In the genomic region with DNA sequence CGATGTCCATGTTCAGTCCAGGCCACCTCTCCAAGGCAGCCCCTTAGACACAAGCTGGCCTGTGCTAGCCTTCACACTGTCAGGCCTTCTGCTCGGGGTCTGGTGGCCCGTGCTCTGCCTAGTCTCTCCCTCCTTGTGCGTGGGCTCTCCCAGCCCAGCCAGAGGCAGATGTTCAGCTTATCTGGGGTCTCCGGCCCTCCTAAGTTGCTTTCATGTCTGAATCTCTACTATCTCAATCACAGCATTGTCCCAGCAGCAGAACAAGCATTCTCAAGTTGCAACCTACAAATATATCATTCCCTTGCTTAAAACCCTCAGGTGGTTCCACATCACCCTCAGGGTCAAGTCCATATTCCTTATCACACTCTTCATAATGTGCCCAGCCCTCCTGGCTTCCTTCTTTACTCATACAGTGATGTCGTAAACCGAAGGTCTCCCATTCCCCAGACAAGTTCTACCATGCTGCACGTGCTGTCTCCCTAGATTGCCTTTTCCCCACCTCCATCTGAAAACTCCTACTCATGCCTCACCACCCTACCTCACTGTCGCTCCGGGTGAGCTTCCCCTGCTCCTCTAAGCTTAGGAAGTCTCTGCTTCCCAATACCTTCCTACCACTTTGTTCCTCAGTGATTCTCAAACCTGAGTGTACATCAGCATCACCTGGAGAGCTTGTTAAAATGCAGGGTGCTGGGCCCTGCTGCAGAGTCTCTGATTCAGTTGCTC, we compare ENCODE assay signal across 29 cellular contexts. TPM values are rescaled to one million over a fixed set of nuclear protein-coding genes. Genes with fewer than 3 reads are reported as not detected.
DNase-seq lines count a peak whose midpoint lies in the region; ATAC-seq lines count a peak whose summit lies in the region.
"Had no signal": no experiment of that assay in that cellular context is flagged by ENCODE, and none has a peak within 500 bp of the region (broad histone marks: within the 10 kb centered on the region; RNA-seq: fewer than 3 reads in every experiment).

No MANE protein-coding gene starts in this region.

- H3K4me2 ChIP-seq in BLaER1: peak overlapping the region; percentile 81; the same call in 1 of the 2 replicates

- peaks cover 30% of the 10 kb centered on the region for H3K4me1 Mint-ChIP-seq in T-helper 1 cell treated with Interleukin-12 subunit alpha and Interleukin-12 subunit beta and Interleukin-4 antibody, amounts not matched to agents 30 μg/mL and 1 μg/mL, for 36 hours (ENCODE audit: low read depth)
- peaks cover 13% of the 10 kb centered on the region for H3K4me1 Mint-ChIP-seq in activated T-helper 17 cell treated with anti-CD3 and anti-CD28 coated beads, Interleukin-2, amount 50 U/mL, for 72 hours
- H3K4me1 Mint-ChIP-seq in naive thymus-derived CD8-positive, alpha-beta T cell: peaks cover 51 to 85% (median 83%) of the 10 kb centered on the region in 4 donors
- H3K4me1 Mint-ChIP-seq: neural crest cell had no signal

- H3K9me3 ChIP-seq in BLaER1: no peaks in the 10 kb centered on the region
- H3K9me3 ChIP-seq: right lobe of liver had no signal

- POLR2A ChIA-PET in naive thymus-derived CD8-positive, alpha-beta T cell (lab: Charles Lee): interaction anchor here (1.0 to 12.6 kb wide), 9 partner anchors 12 to 63 kb away, joined by 3 to 100 read pairs (median 4); partner anchors contain the start of gene KRT1

- peak overlapping the region; percentile 31 for H3K27ac Mint-ChIP-seq in T-helper 1 cell treated with Interleukin-12 subunit alpha and Interleukin-12 subunit beta and Interleukin-4 antibody, amounts not matched to agents 30 μg/mL and 1 μg/mL, for 36 hours
- peak overlapping the region; percentile 5 for H3K27ac Mint-ChIP-seq in activated T-helper 17 cell treated with anti-CD3 and anti-CD28 coated beads, Interleukin-2, amount 50 U/mL, for 72 hours
- H3K27ac Mint-ChIP-seq in naive thymus-derived CD8-positive, alpha-beta T cell: peak overlapping the region; percentile 91 to 100 (median 96)
- H3K27ac Mint-ChIP-seq: activated CD4-positive, alpha-beta T cell treated with anti-CD3 and anti-CD28 coated beads, Interleukin-2, amount 10 ng/mL, durations not matched to agents 24 days and 14 days had no signal

- no peak for DNase-seq in T-helper 1 cell
- no peak for DNase-seq in naive thymus-derived CD8-positive, alpha-beta T cell
- DNase-seq in posterior vena cava (ENCODE audit: low spot score): no peak
- DNase-seq in NCI-H748 (lab: John Stamatoyannopoulos, UW; ENCODE audit: unreplicated experiment): no peak
- no peak for DNase-seq in Right ventricle myocardium inferior (ENCODE audit: missing footprints)
- DNase-seq: 8988T; activated CD4-positive, alpha-beta T cell treated with anti-CD3 and anti-CD28 coated beads, Interleukin-2, amount 10 ng/mL, durations not matched to agents 24 days and 14 days; CD8-positive, alpha-beta memory T cell; central memory CD4-positive, alpha-beta T cell; cortex of kidney; effector memory CD8-positive, alpha-beta T cell; NCI-H1436; NCI-H2107; NCI-H774; right lobe of liver; SHP77; stimulated activated CD4-positive, alpha-beta T cell treated with anti-CD3 and anti-CD28 coated beads, Interleukin-4, amount 100 ng/mL, for 1 hour; substantia nigra; T1000 had no signal

- H3K9me3 Mint-ChIP-seq in T-helper 1 cell treated with Interleukin-12 subunit alpha and Interleukin-12 subunit beta and Interleukin-4 antibody, amounts not matched to agents 30 μg/mL and 1 μg/mL, for 36 hours: no peaks in the 10 kb centered on the region
- no peaks in the 10 kb centered on the region for H3K9me3 Mint-ChIP-seq in activated T-helper 17 cell treated with anti-CD3 and anti-CD28 coated beads, Interleukin-2, amount 50 U/mL, for 72 hours
- no peaks in the 10 kb centered on the region for H3K9me3 Mint-ChIP-seq in naive thymus-derived CD8-positive, alpha-beta T cell
- H3K9me3 Mint-ChIP-seq: activated CD4-positive, alpha-beta T cell treated with anti-CD3 and anti-CD28 coated beads, Interleukin-2, amount 10 ng/mL, durations not matched to agents 24 days and 14 days; CD8-positive, alpha-beta memory T cell; effector memory CD8-positive, alpha-beta T cell; neural crest cell had no signal

- no peaks in the 10 kb centered on the region for H3K36me3 ChIP-seq in BLaER1
- H3K36me3 ChIP-seq: right lobe of liver had no signal

- no peak for ATAC-seq in activated T-helper 17 cell treated with anti-CD3 and anti-CD28 coated beads, Interleukin-2, amount 50 U/mL, for 72 hours (replicated peaks)
- no peak for ATAC-seq in naive thymus-derived CD8-positive, alpha-beta T cell
- no peak for ATAC-seq in Right ventricle myocardium inferior
- ATAC-seq: effector memory CD8-positive, alpha-beta T cell; HCT116; left lobe of liver; right lobe of liver had no signal

- intact Hi-C loops in posterior vena cava (cut with DNase I) (no loop called here), Right ventricle myocardium inferior (cut with DNase I) (no loop called here)

- H3K27me3 ChIP-seq in BLaER1: no peaks in the 10 kb centered on the region
- H3K27me3 ChIP-seq: right lobe of liver had no signal

- no peaks in the 10 kb centered on the region for H3K36me3 Mint-ChIP-seq in T-helper 1 cell treated with Interleukin-12 subunit alpha and Interleukin-12 subunit beta and Interleukin-4 antibody, amounts not matched to agents 30 μg/mL and 1 μg/mL, for 36 hours (ENCODE audit: low read depth)
- H3K36me3 Mint-ChIP-seq in activated T-helper 17 cell treated with anti-CD3 and anti-CD28 coated beads, Interleukin-2, amount 50 U/mL, for 72 hours (ENCODE audit: low read depth): no peaks in the 10 kb centered on the region
- H3K36me3 Mint-ChIP-seq in naive thymus-derived CD8-positive, alpha-beta T cell: no peaks in the 10 kb centered on the region

- H3K27me3 Mint-ChIP-seq in T-helper 1 cell treated with Interleukin-12 subunit alpha and Interleukin-12 subunit beta and Interleukin-4 antibody, amounts not matched to agents 30 μg/mL and 1 μg/mL, for 36 hours (ENCODE audit: low read depth): peaks cover under 1% of the 10 kb centered on the region
- peaks cover 20% of the 10 kb centered on the region for H3K27me3 Mint-ChIP-seq in activated T-helper 17 cell treated with anti-CD3 and anti-CD28 coated beads, Interleukin-2, amount 50 U/mL, for 72 hours
- no peaks in the 10 kb centered on the region for H3K27me3 Mint-ChIP-seq in naive thymus-derived CD8-positive, alpha-beta T cell

- H3K4me3 ChIP-seq in BLaER1: no peak overlapping the region
- H3K4me3 ChIP-seq: right lobe of liver had no signal

- peaks cover 44% of the 10 kb centered on the region for H3K4me1 ChIP-seq in BLaER1
- H3K4me1 ChIP-seq: parathyroid adenoma, right lobe of liver had no signal

- no peak overlapping the region for H3K4me3 Mint-ChIP-seq in T-helper 1 cell treated with Interleukin-12 subunit alpha and Interleukin-12 subunit beta and Interleukin-4 antibody, amounts not matched to agents 30 μg/mL and 1 μg/mL, for 36 hours
- no peak overlapping the region for H3K4me3 Mint-ChIP-seq in activated T-helper 17 cell treated with anti-CD3 and anti-CD28 coated beads, Interleukin-2, amount 50 U/mL, for 72 hours
- peak overlapping the region in 8 of 10 donors; percentile 7 to 84 (median 64) for H3K4me3 Mint-ChIP-seq in naive thymus-derived CD8-positive, alpha-beta T cell
- H3K4me3 Mint-ChIP-seq: activated CD4-positive, alpha-beta T cell treated with anti-CD3 and anti-CD28 coated beads, Interleukin-2, amount 10 ng/mL, durations not matched to agents 24 days and 14 days; effector memory CD8-positive, alpha-beta T cell; neural crest cell had no signal

- H4K20me1 ChIP-seq in BLaER1: no peaks in the 10 kb centered on the region

- H3K9ac ChIP-seq in BLaER1: no peak overlapping the region
- H3K9ac ChIP-seq: parathyroid adenoma had no signal

- H3K27ac ChIP-seq in BLaER1: 0 out of 2 replicates have a peak overlapping the region, but pooled peaks have one; percentile 63
- H3K27ac ChIP-seq: parathyroid adenoma, right lobe of liver, VCaP had no signal

RNA-seq across cellular contexts. Expression of gene KRT73, which starts 1.5 kb away (rescaled TPM):
- not detected for total RNA-seq in activated T-helper 17 cell treated with anti-CD3 and anti-CD28 coated beads, Interleukin-2, amount 50 U/mL, for 72 hours
- total RNA-seq in naive thymus-derived CD8-positive, alpha-beta T cell: 1 to 10 TPM; 8.5 to 10.0 TPM
- polyA plus RNA-seq in naive thymus-derived CD8-positive, alpha-beta T cell: 10 to 100 TPM in 1 of 3 donors, 1 to 10 TPM in 1, under 1 TPM in 1; 0.72 to 10.0 (median 1.8) TPM
- not detected for total RNA-seq in posterior vena cava
- not detected for total RNA-seq in Right ventricle myocardium inferior
- total RNA-seq: activated CD4-positive, alpha-beta T cell treated with anti-CD3 and anti-CD28 coated beads, Interleukin-2, amount 10 ng/mL, durations not matched to agents 24 days and 14 days; left lobe of liver; LHCN-M2; mucosa of gallbladder; neural crest cell; right lobe of liver had no signal

RNA-seq across cellular contexts. Expression of gene KRT72, which starts 15.6 kb away (rescaled TPM):
- not detected for total RNA-seq in activated T-helper 17 cell treated with anti-CD3 and anti-CD28 coated beads, Interleukin-2, amount 50 U/mL, for 72 hours
- 10 to 100 TPM; 11.4 to 11.6 TPM for total RNA-seq in naive thymus-derived CD8-positive, alpha-beta T cell
- polyA plus RNA-seq in naive thymus-derived CD8-positive, alpha-beta T cell: under 1 TPM in 2 of 3 donors, not detected in 1; 0.12 to 0.46 TPM
- total RNA-seq in posterior vena cava: not detected
- total RNA-seq in Right ventricle myocardium inferior: not detected
- total RNA-seq: CD8-positive, alpha-beta memory T cell; left lobe of liver; LHCN-M2; mucosa of gallbladder; neural crest cell; right lobe of liver had no signal
- polyA plus RNA-seq: CD8-positive, alpha-beta memory T cell had no signal

RNA-seq across cellular contexts. Expression of gene KRT2, which starts 35.2 kb away (rescaled TPM):
- not detected for total RNA-seq in activated T-helper 17 cell treated with anti-CD3 and anti-CD28 coated beads, Interleukin-2, amount 50 U/mL, for 72 hours
- total RNA-seq in naive thymus-derived CD8-positive, alpha-beta T cell: under 1 TPM; 0.62 to 0.77 TPM
- polyA plus RNA-seq in naive thymus-derived CD8-positive, alpha-beta T cell: 1 to 10 TPM; 1.1 to 3.4 (median 1.2) TPM
- total RNA-seq in posterior vena cava: not detected
- total RNA-seq in Right ventricle myocardium inferior: not detected
- total RNA-seq: activated CD4-positive, alpha-beta T cell treated with anti-CD3 and anti-CD28 coated beads, Interleukin-2, amount 10 ng/mL, durations not matched to agents 24 days and 14 days; CD8-positive, alpha-beta memory T cell; left lobe of liver; LHCN-M2; mucosa of gallbladder; neural crest cell; right lobe of liver had no signal

RNA-seq across cellular contexts. Expression of gene KRT74, which starts 43.2 kb away (rescaled TPM):
- total RNA-seq in activated T-helper 17 cell treated with anti-CD3 and anti-CD28 coated beads, Interleukin-2, amount 50 U/mL, for 72 hours: not detected
- total RNA-seq in naive thymus-derived CD8-positive, alpha-beta T cell: under 1 TPM in 1 of 2 experiments, not detected in 1; 0.26 TPM
- not detected for polyA plus RNA-seq in naive thymus-derived CD8-positive, alpha-beta T cell
- total RNA-seq in posterior vena cava: not detected
- total RNA-seq in Right ventricle myocardium inferior: not detected
- total RNA-seq: activated CD4-positive, alpha-beta T cell treated with anti-CD3 and anti-CD28 coated beads, Interleukin-2, amount 10 ng/mL, durations not matched to agents 24 days and 14 days; CD8-positive, alpha-beta memory T cell; left lobe of liver; LHCN-M2; mucosa of gallbladder; neural crest cell; right lobe of liver had no signal
- polyA plus RNA-seq: CD8-positive, alpha-beta memory T cell had no signal

Comparison
In these comparisons a context has a peak if more than half of its experiments do, and no peak if none do; other contexts are left out.
1. H3K27ac Mint-ChIP-seq: peak in every context shown above with its lines; median percentile 96 in naive thymus-derived CD8-positive, alpha-beta T cell; 31 in T-helper 1 cell treated with Interleukin-12 subunit alpha and Interleukin-12 subunit beta and Interleukin-4 antibody, amounts not matched to agents 30 μg/mL and 1 μg/mL, for 36 hours; 5 in activated T-helper 17 cell treated with anti-CD3 and anti-CD28 coated beads, Interleukin-2, amount 50 U/mL, for 72 hours.
2. H3K4me3 Mint-ChIP-seq: peak in naive thymus-derived CD8-positive, alpha-beta T cell (8 of 10); none in T-helper 1 cell treated with Interleukin-12 subunit alpha and Interleukin-12 subunit beta and Interleukin-4 antibody, amounts not matched to agents 30 μg/mL and 1 μg/mL, for 36 hours (single experiment) and activated T-helper 17 cell treated with anti-CD3 and anti-CD28 coated beads, Interleukin-2, amount 50 U/mL, for 72 hours (single experiment).
3. RNA of gene KRT72, which starts 15.6 kb away (total RNA-seq): 11.4 to 11.6 TPM in naive thymus-derived CD8-positive, alpha-beta T cell; not detected in activated T-helper 17 cell treated with anti-CD3 and anti-CD28 coated beads, Interleukin-2, amount 50 U/mL, for 72 hours, not detected in Right ventricle myocardium inferior (single experiment) and not detected in posterior vena cava; every median in the first group is over 10 times any median in the second.